22 cellular contexts compared by ENCODE assay signal in the genomic region with DNA sequence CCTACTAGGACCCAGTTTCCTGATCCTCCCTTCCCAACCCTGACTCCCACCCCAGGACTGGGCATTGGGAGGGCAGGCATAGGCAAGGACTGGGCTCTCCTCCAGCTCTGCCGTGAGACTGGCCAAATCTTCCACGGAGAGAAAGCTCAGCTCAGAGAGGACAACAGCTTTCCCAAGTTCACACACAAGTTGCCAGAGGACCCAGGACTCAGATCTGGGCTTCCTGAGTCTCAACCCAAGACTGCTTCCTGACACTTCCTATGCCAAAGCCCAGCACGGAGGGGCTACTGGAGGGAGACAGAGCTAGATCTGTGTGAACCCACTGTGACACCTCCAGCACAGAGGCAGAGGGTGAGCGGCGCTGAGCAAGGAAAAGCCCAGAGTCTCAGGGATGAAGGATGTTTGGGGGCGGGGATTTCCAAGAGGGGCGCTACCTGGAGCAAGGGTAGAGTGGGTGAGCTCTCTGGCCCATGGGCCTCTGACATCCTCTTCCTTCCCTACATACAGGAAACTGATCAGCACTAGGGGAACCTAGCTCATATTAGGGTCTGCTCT. TPM values are rescaled to one million over a fixed set of nuclear protein-coding genes. Genes with fewer than 3 reads are reported as not detected.
A peak's percentile ranks its signal among the peaks of the same experiment; 100 is the strongest.
DNase-seq lines count a peak whose midpoint lies in the region; ATAC-seq, FAIRE-seq and TF ChIP-seq lines count a peak whose summit lies in the region.
"Had no signal": no experiment of that assay in that cellular context is flagged by ENCODE, and none has a peak within 500 bp of the region (broad histone marks: within the 10 kb centered on the region; RNA-seq: fewer than 3 reads in every experiment).

No MANE protein-coding gene starts in this region.

- peaks cover 12% of the 10 kb centered on the region for H3K4me1 Mint-ChIP-seq in activated naive CD8-positive, alpha-beta T cell treated with anti-CD3 and anti-CD28 coated beads, Interleukin-2, amount 10 ng/mL, durations not matched to agents 7 days and 5 days
- H3K4me1 Mint-ChIP-seq in activated naive CD8-positive, alpha-beta T cell treated with anti-CD3 and anti-CD28 coated beads for 36 hours: peaks cover 7% of the 10 kb centered on the region

- no peak for DNase-seq in activated naive CD8-positive, alpha-beta T cell treated with anti-CD3 and anti-CD28 coated beads, Interleukin-2, amount 10 ng/mL, durations not matched to agents 7 days and 5 days
- no peak for DNase-seq in activated naive CD8-positive, alpha-beta T cell treated with anti-CD3 and anti-CD28 coated beads for 36 hours
- DNase-seq in K562 (ENCODE audit: extremely low read depth in 1 of 4, low spot score in 3 of 4) (no peak), left lobe of liver (ENCODE audit: low spot score) (peak; percentile 31), stomach (no peak), NCI-H345 (lab: John Stamatoyannopoulos, UW) (no peak), UCSD-AML1 (lab: John Stamatoyannopoulos, UW; ENCODE audit: unreplicated experiment) (no peak)
- DNase-seq: GF-D8, NCI-H1048, NCI-H1436 treated with DMSO at 0.1 percent for 48 hours, NCI-H2029 treated with DMSO at 0.1 percent for 48 hours, NCI-H2171 treated with DMSO at 0.1 percent for 48 hours, NCI-H748 treated with DMSO at 0.1 percent for 48 hours, Right ventricle myocardium superior had no signal

- H3K9me3 Mint-ChIP-seq in activated naive CD8-positive, alpha-beta T cell treated with anti-CD3 and anti-CD28 coated beads, Interleukin-2, amount 10 ng/mL, durations not matched to agents 7 days and 5 days: no peaks in the 10 kb centered on the region
- H3K9me3 Mint-ChIP-seq in activated naive CD8-positive, alpha-beta T cell treated with anti-CD3 and anti-CD28 coated beads for 36 hours: no peaks in the 10 kb centered on the region

- H3K9me1 ChIP-seq in K562 (ENCODE audit: control insufficient read depth, insufficient read depth, low read length): no peaks in the 10 kb centered on the region

- peaks cover 8% of the 10 kb centered on the region; the same call in 2 of the 3 replicates for H3K79me2 ChIP-seq in K562 (ENCODE audit: control insufficient read depth, insufficient read depth, low read length)

- peak overlapping the region; percentile 76 to 80; a peak in 3 of 4 replicates for H3K9ac ChIP-seq in K562 (ENCODE audit: insufficient read depth in 1 of 2, low read depth in 2 of 2, low read length in 2 of 2)
- H3K9ac ChIP-seq: KMS-11 had no signal

- H3K4me1 ChIP-seq in K562 (replicated peaks in 1 of 2; ENCODE audit: control insufficient read depth in 2 of 2, insufficient read depth in 2 of 2, low read length in 2 of 2): peaks cover 46 to 70% of the 10 kb centered on the region in 2 experiments
- peaks cover 16 to 61% (median 30%) of the 10 kb centered on the region in 4 donors for H3K4me1 ChIP-seq in stomach

- H3K27ac Mint-ChIP-seq in activated naive CD8-positive, alpha-beta T cell treated with anti-CD3 and anti-CD28 coated beads, Interleukin-2, amount 10 ng/mL, durations not matched to agents 7 days and 5 days: peak overlapping the region; percentile 32
- H3K27ac Mint-ChIP-seq in activated naive CD8-positive, alpha-beta T cell treated with anti-CD3 and anti-CD28 coated beads for 36 hours: no peak overlapping the region
- H3K27ac Mint-ChIP-seq: GM23338 had no signal

- no peak overlapping the region for H3K4me3 Mint-ChIP-seq in activated naive CD8-positive, alpha-beta T cell treated with anti-CD3 and anti-CD28 coated beads, Interleukin-2, amount 10 ng/mL, durations not matched to agents 7 days and 5 days
- no peak overlapping the region for H3K4me3 Mint-ChIP-seq in activated naive CD8-positive, alpha-beta T cell treated with anti-CD3 and anti-CD28 coated beads for 36 hours
- H3K4me3 Mint-ChIP-seq: GM23338 had no signal

- H4K20me1 ChIP-seq in K562 (replicated peaks; ENCODE audit: control insufficient read depth, insufficient read depth, low read length): no peaks in the 10 kb centered on the region

- H3K9me3 ChIP-seq in K562 (replicated peaks; ENCODE audit: control insufficient read depth, insufficient read depth, low read depth, low read length) (no peaks in the 10 kb centered on the region), stomach (no peaks in the 10 kb centered on the region)

- no TSS peak for BruUV-seq in K562 (replicated peaks; lab: Mats Ljungman, UMichigan)

- no peak for TF ChIP-seq POLR2A in K562 (conservative IDR thresholded peaks at IDR 0.05)
- no peak for TF ChIP-seq POLR2A in stomach (IDR thresholded peaks at IDR 0.05)

- H3K27me3 ChIP-seq in K562 (ENCODE audit: control insufficient read depth in 2 of 2, insufficient read depth in 2 of 2, low read length in 2 of 2): no peaks in the 10 kb centered on the region
- H3K27me3 ChIP-seq in stomach: peaks cover 0 to 17% (median 9%) of the 10 kb centered on the region in 3 donors

- H3K27me3 Mint-ChIP-seq in activated naive CD8-positive, alpha-beta T cell treated with anti-CD3 and anti-CD28 coated beads, Interleukin-2, amount 10 ng/mL, durations not matched to agents 7 days and 5 days: peaks cover 18% of the 10 kb centered on the region
- H3K27me3 Mint-ChIP-seq in activated naive CD8-positive, alpha-beta T cell treated with anti-CD3 and anti-CD28 coated beads for 36 hours: peaks cover 47% of the 10 kb centered on the region

- intact Hi-C loops in K562 (cut with micrococcal nuclease): loop anchor here (5.0 kb wide), 1 partner anchor 150 kb away; a partner anchor contains a TSS
- intact Hi-C loops in stomach (cut with DNase I; ENCODE audit: low total_unique reads): loop anchor here (10.0 kb wide), 2 partner anchors 82 to 522 kb away; no protein-coding TSS in a partner anchor

- H3K27ac ChIP-seq in K562 (ENCODE audit: extremely low read depth, low read depth, low read length) (peak overlapping the region; percentile 91), stomach (peak overlapping the region in 3 of 5 donors; percentile 56 to 83 (median 74))
- H3K27ac ChIP-seq: KMS-11 had no signal

- TF ChIP-seq EP300 in K562 (IDR thresholded peaks at IDR 0.05; ENCODE audit: low read length) (no peak), stomach (IDR thresholded peaks at IDR 0.05) (no peak)

- in situ Hi-C loops in K562 (cut with MboI): loop anchor here (10.0 kb wide), 1 partner anchor 522 kb away; no protein-coding TSS in a partner anchor

- no peaks in the 10 kb centered on the region for H3K36me3 ChIP-seq in K562 (ENCODE audit: control insufficient read depth, insufficient read depth, low read length)
- H3K36me3 ChIP-seq in stomach: no peaks in the 10 kb centered on the region

- peak overlapping the region; percentile 81 for H3K4me2 ChIP-seq in K562 (ENCODE audit: insufficient read depth, low read length)
- H3K4me2 ChIP-seq: GM23338, KMS-11 had no signal

- H3K36me3 Mint-ChIP-seq in activated naive CD8-positive, alpha-beta T cell treated with anti-CD3 and anti-CD28 coated beads, Interleukin-2, amount 10 ng/mL, durations not matched to agents 7 days and 5 days: no peaks in the 10 kb centered on the region
- H3K36me3 Mint-ChIP-seq in activated naive CD8-positive, alpha-beta T cell treated with anti-CD3 and anti-CD28 coated beads for 36 hours: no peaks in the 10 kb centered on the region

- peak overlapping the region; percentile 41; the same call in 1 of the 2 replicates for H2AFZ ChIP-seq in K562 (ENCODE audit: low read depth, low read length)
- H2AFZ ChIP-seq: GM23338 had no signal

- 76% methylated on average over 7 of the region's 7 CpGs for WGBS in K562 (ENCODE audit: insufficient coverage, low coverage, missing lambda C conversion rate)
- 52 to 63% (median 56%) methylated on average over 7 of the region's 7 CpGs for WGBS in stomach, 5 donors

- TF ChIP-seq RAD21 in K562 (CRISPR knock-in tag; conservative IDR thresholded peaks at IDR 0.05 in 1 of 2, IDR thresholded peaks at IDR 0.05 in 1 of 2): no peak

- TF ChIP-seq CTCF in K562 (IDR thresholded peaks at IDR 0.05 in 2 of 3, conservative IDR thresholded peaks at IDR 0.05 in 1 of 3; ENCODE audit: insufficient read depth in 2 of 3, low read depth in 1 of 3, low read length in 3 of 3) (no peak), stomach (IDR thresholded peaks at IDR 0.05) (no peak)

- POLR2A ChIA-PET in activated naive CD8-positive, alpha-beta T cell treated with anti-CD3 and anti-CD28 coated beads, Interleukin-2, amount 10 ng/mL, durations not matched to agents 7 days and 5 days (lab: Charles Lee): no interaction called here
- POLR2A ChIA-PET in K562 (lab: Yijun Ruan, JAX): interaction anchor here (0.5 to 7.1 kb wide), 8 partner anchors 11 to 639 kb away, joined by 3 to 65 read pairs (median 3); a partner anchor contains a TSS

- no peak for ATAC-seq in activated naive CD8-positive, alpha-beta T cell treated with anti-CD3 and anti-CD28 coated beads, Interleukin-2, amount 10 ng/mL, durations not matched to agents 7 days and 5 days (ENCODE audit: low read depth)
- ATAC-seq in K562 (no peak), left lobe of liver (no peak), HG03378 (IDR thresholded peaks at IDR 0.05; ENCODE audit: unreplicated experiment) (no peak)
- ATAC-seq: GM23338 had no signal

- CTCF ChIA-PET in K562 (lab: Yijun Ruan, JAX; ENCODE audit: low intra/inter-chr PET ratio): no interaction called here

- no peak overlapping the region for H3K4me3 ChIP-seq in K562
- no peak overlapping the region for H3K4me3 ChIP-seq in stomach
- H3K4me3 ChIP-seq: GM23338 had no signal

- FAIRE-seq in K562 (lab: Jason Lieb, UNC): no peak
- FAIRE-seq: GM12892 had no signal

RNA-seq across cellular contexts. Expression of a gene that starts 7.1 kb away (rescaled TPM):
- not detected for total RNA-seq in activated naive CD8-positive, alpha-beta T cell treated with anti-CD3 and anti-CD28 coated beads, Interleukin-2, amount 10 ng/mL, durations not matched to agents 7 days and 5 days
- total RNA-seq in activated naive CD8-positive, alpha-beta T cell treated with anti-CD3 and anti-CD28 coated beads for 36 hours: not detected
- total RNA-seq in K562 (2011; cell fraction: chromatin; rRNA removed; ENCODE audit: low replicate concordance): 0.74 and 1.0 TPM in 2 replicates
- total RNA-seq in K562 (2011; cell fraction: nucleolus; rRNA removed): 0.92 and 1.2 TPM in 2 replicates
- 1.1 and 1.2 TPM in 2 replicates for total RNA-seq in K562 (2011; cell fraction: nucleoplasm; rRNA removed)
- total RNA-seq in K562 (2014; rRNA removed) (0.33 and 0.59 TPM in 2 replicates), K562 (2014; rRNA removed; fragmentation: Illumina TruSeq; extraction: Trizol) (not detected in 2 replicates), K562 (2015; rRNA removed; fragmentation: Illumina TruSeq; extraction: Trizol) (not detected in 2 replicates), K562 (2021) (0.33 and 0.49 TPM in 2 replicates), left lobe of liver (1.3 TPM), stomach (100 to 1,000 TPM in 2 of 5 donors, 1 to 10 TPM in 1, under 1 TPM in 1, not detected in 1; 0.87 to 292 (median 69.0) TPM)
- polyA plus RNA-seq in K562 (2011; rRNA removed) (0.17 and 0.64 TPM in 2 replicates), K562 (2014; fragmentation: Illumina TruSeq; extraction: Trizol) (0.32 and 0.68 TPM in 2 replicates), K562 (2014; fragmentation: Nextera tagmentation; extraction: Ambion mirVana) (under 1 TPM; 0.45 to 0.55 TPM), K562 (2014; rRNA removed) (0.32 and 0.53 TPM in 2 replicates), stomach (100 to 1,000 TPM in 2 of 3 donors, 10 to 100 TPM in 1; 43.7 to 169 (median 163) TPM)
- 0.68 and 1.0 TPM in 2 replicates for polyA plus RNA-seq in K562 (2011; cell fraction: cytosol; rRNA removed)
- polyA plus RNA-seq in K562 (2011; cell fraction: nucleus; rRNA removed): 0.73 and 1.3 TPM in 2 replicates
- 0.48 and 0.66 TPM in 2 replicates for polyA plus RNA-seq in K562 (2012)
- not detected in 2 replicates for polyA minus RNA-seq in K562 (2011; rRNA and poly(A)+ RNA removed)
- not detected in 2 replicates for polyA minus RNA-seq in K562 (2011; cell fraction: cytosol; rRNA and poly(A)+ RNA removed)
- polyA minus RNA-seq in K562 (2011; cell fraction: nucleus; rRNA and poly(A)+ RNA removed): not detected in 2 replicates
- total RNA-seq: A673, Daoy, GM23338, NCI-H460, Right ventricle myocardium superior had no signal
- polyA plus RNA-seq: GM23338 had no signal

RNA-seq across cellular contexts. Expression of a gene that starts 45.5 kb away (rescaled TPM):
- not detected for total RNA-seq in activated naive CD8-positive, alpha-beta T cell treated with anti-CD3 and anti-CD28 coated beads, Interleukin-2, amount 10 ng/mL, durations not matched to agents 7 days and 5 days
- not detected for total RNA-seq in activated naive CD8-positive, alpha-beta T cell treated with anti-CD3 and anti-CD28 coated beads for 36 hours
- total RNA-seq in K562 (2011; cell fraction: chromatin; rRNA removed; ENCODE audit: low replicate concordance): not detected in 2 replicates
- not detected in 2 replicates for total RNA-seq in K562 (2011; cell fraction: nucleolus; rRNA removed)
- total RNA-seq in K562 (2011; cell fraction: nucleoplasm; rRNA removed): not detected in 2 replicates
- total RNA-seq in K562 (2014; rRNA removed) (not detected in 2 replicates), K562 (2014; rRNA removed; fragmentation: Illumina TruSeq; extraction: Trizol) (not detected in 2 replicates), K562 (2015; rRNA removed; fragmentation: Illumina TruSeq; extraction: Trizol) (not detected in 2 replicates), K562 (2021) (0.07 TPM in 1 of 2 replicates, not detected in the other), left lobe of liver (69.9 TPM), stomach (not detected)
- polyA plus RNA-seq in K562 (2011; rRNA removed) (not detected in 2 replicates), K562 (2014; fragmentation: Illumina TruSeq; extraction: Trizol) (not detected in 2 replicates), K562 (2014; fragmentation: Nextera tagmentation; extraction: Ambion mirVana) (not detected), K562 (2014; rRNA removed) (not detected in 2 replicates), stomach (not detected)
- polyA plus RNA-seq in K562 (2011; cell fraction: cytosol; rRNA removed): not detected in 2 replicates
- polyA plus RNA-seq in K562 (2011; cell fraction: nucleus; rRNA removed): not detected in 2 replicates
- 0.04 TPM in 1 of 2 replicates, not detected in the other for polyA plus RNA-seq in K562 (2012)
- not detected in 2 replicates for polyA minus RNA-seq in K562 (2011; rRNA and poly(A)+ RNA removed)
- not detected in 2 replicates for polyA minus RNA-seq in K562 (2011; cell fraction: cytosol; rRNA and poly(A)+ RNA removed)
- not detected in 2 replicates for polyA minus RNA-seq in K562 (2011; cell fraction: nucleus; rRNA and poly(A)+ RNA removed)
- total RNA-seq: A673, Daoy, GM23338, M059J, NCI-H460 had no signal
- polyA plus RNA-seq: GM23338 had no signal

RNA-seq across cellular contexts. Expression of a gene that starts 49.3 kb away (rescaled TPM):
- total RNA-seq in activated naive CD8-positive, alpha-beta T cell treated with anti-CD3 and anti-CD28 coated beads, Interleukin-2, amount 10 ng/mL, durations not matched to agents 7 days and 5 days: not detected
- not detected for total RNA-seq in activated naive CD8-positive, alpha-beta T cell treated with anti-CD3 and anti-CD28 coated beads for 36 hours
- total RNA-seq in K562 (2011; cell fraction: chromatin; rRNA removed; ENCODE audit: low replicate concordance): 80.8 and 102 TPM in 2 replicates
- total RNA-seq in K562 (2011; cell fraction: nucleolus; rRNA removed): 96.7 and 104 TPM in 2 replicates
- 105 and 124 TPM in 2 replicates for total RNA-seq in K562 (2011; cell fraction: nucleoplasm; rRNA removed)
- total RNA-seq in K562 (2014; rRNA removed) (59.7 and 103 TPM in 2 replicates), K562 (2014; rRNA removed; fragmentation: Illumina TruSeq; extraction: Trizol) (67.6 and 79.8 TPM in 2 replicates), K562 (2015; rRNA removed; fragmentation: Illumina TruSeq; extraction: Trizol) (63.5 and 68.1 TPM in 2 replicates), K562 (2021) (76.5 and 81.3 TPM in 2 replicates), left lobe of liver (1.9 TPM), stomach (1 to 10 TPM in 3 of 5 donors, under 1 TPM in 1, not detected in 1; under 0.01 to 4.5 (median 3.5) TPM)
- polyA plus RNA-seq in K562 (2011; rRNA removed) (51.1 and 53.3 TPM in 2 replicates), K562 (2014; fragmentation: Illumina TruSeq; extraction: Trizol) (72.3 and 106 TPM in 2 replicates), K562 (2014; fragmentation: Nextera tagmentation; extraction: Ambion mirVana) (10 to 100 TPM; 18.5 to 22.9 TPM), K562 (2014; rRNA removed) (42.7 and 49.5 TPM in 2 replicates), stomach (1 to 10 TPM in 2 of 3 donors, under 1 TPM in 1; 0.98 to 1.5 (median 1.2) TPM)
- 34.3 and 44.4 TPM in 2 replicates for polyA plus RNA-seq in K562 (2011; cell fraction: cytosol; rRNA removed)
- polyA plus RNA-seq in K562 (2011; cell fraction: nucleus; rRNA removed): 78.7 and 92.4 TPM in 2 replicates
- 53.0 and 55.6 TPM in 2 replicates for polyA plus RNA-seq in K562 (2012)
- polyA minus RNA-seq in K562 (2011; rRNA and poly(A)+ RNA removed): 55.7 and 60.3 TPM in 2 replicates
- polyA minus RNA-seq in K562 (2011; cell fraction: cytosol; rRNA and poly(A)+ RNA removed): 37.3 and 64.4 TPM in 2 replicates
- 55.6 and 91.2 TPM in 2 replicates for polyA minus RNA-seq in K562 (2011; cell fraction: nucleus; rRNA and poly(A)+ RNA removed)
- total RNA-seq: GM23338, M059J, NCI-H460 had no signal
- polyA plus RNA-seq: GM23338 had no signal

Comparison
In these comparisons a context has a peak if more than half of its experiments do, and no peak if none do; other contexts are left out.
1. RNA of a gene that starts 45.5 kb away (total RNA-seq): 69.9 TPM in left lobe of liver (single experiment); not detected in activated naive CD8-positive, alpha-beta T cell treated with anti-CD3 and anti-CD28 coated beads, Interleukin-2, amount 10 ng/mL, durations not matched to agents 7 days and 5 days, not detected in activated naive CD8-positive, alpha-beta T cell treated with anti-CD3 and anti-CD28 coated beads for 36 hours, 0.07 TPM in K562 and not detected in stomach; every median in the first group is over 10 times any median in the second.
2. RNA of a gene that starts 49.3 kb away (total RNA-seq): 59.7 to 124 TPM in K562; under 0.01 to 4.5 TPM in stomach, 1.9 TPM in left lobe of liver (single experiment), not detected in activated naive CD8-positive, alpha-beta T cell treated with anti-CD3 and anti-CD28 coated beads for 36 hours and not detected in activated naive CD8-positive, alpha-beta T cell treated with anti-CD3 and anti-CD28 coated beads, Interleukin-2, amount 10 ng/mL, durations not matched to agents 7 days and 5 days; every median in the first group is over 10 times any median in the second.